In the genomic region with DNA sequence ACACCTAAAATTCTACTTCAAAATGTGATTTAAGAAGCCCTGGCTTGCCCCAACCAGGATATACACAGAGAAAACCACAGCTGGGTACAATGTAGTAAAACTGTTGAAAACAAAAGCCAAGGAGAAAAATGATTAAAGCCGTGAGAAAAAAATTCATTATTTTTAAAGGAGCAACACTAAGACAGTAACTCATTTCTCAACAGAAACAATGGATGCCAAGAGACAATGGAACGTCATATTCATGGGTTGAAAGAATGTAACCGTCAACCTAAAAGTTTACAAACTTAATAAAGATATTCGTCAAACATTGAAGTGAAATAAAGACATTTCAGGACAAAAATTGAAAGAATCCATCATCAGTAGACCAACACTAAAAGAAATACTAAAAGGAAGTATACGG, we compare ENCODE assay signal across 7 cellular contexts.
"Had no signal": no experiment of that assay in that cellular context is flagged by ENCODE, and none has a peak within 500 bp of the region (broad histone marks: within the 10 kb centered on the region; RNA-seq: fewer than 3 reads in every experiment).

No MANE protein-coding gene starts in this region.

- ATAC-seq: GM12878 had no signal

- H3K4me3 ChIP-seq: GM12878 had no signal

- FAIRE-seq: G401.6, GM12891, GM12892, GM18507 had no signal

- DNase-seq: GDM1, GF-D8 had no signal
